ENCODE assay signal across 2 cellular contexts in the genomic region with DNA sequence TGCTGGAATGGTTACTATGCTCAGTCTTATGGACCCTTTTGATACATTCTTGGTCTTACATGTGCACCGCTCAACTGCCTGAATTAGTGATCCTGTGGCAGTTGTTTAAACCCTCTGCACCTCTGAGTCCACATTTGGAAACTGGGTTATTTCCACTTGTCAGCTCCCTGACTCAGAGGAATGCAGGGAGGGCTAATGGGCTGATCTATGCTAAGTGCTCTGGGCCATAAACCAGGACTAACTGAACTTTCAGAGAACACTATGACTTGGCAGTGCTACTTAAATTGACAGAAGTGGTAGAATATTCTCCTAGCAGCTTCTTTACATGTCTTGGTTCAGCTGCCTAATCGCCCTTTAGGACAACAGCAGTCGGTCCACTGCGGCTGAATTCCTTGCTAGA.
TF ChIP-seq lines count a peak whose summit lies in the region.

No MANE protein-coding gene starts in this region.

TF ChIP-seq in SK-N-SH treated with all-trans-retinoic acid at 6 μM for 48 hours, 23 proteins besides CTCF, POLR2A, EP300 and RAD21 (continued from another document):
- TF ChIP-seq, protein P1, sequence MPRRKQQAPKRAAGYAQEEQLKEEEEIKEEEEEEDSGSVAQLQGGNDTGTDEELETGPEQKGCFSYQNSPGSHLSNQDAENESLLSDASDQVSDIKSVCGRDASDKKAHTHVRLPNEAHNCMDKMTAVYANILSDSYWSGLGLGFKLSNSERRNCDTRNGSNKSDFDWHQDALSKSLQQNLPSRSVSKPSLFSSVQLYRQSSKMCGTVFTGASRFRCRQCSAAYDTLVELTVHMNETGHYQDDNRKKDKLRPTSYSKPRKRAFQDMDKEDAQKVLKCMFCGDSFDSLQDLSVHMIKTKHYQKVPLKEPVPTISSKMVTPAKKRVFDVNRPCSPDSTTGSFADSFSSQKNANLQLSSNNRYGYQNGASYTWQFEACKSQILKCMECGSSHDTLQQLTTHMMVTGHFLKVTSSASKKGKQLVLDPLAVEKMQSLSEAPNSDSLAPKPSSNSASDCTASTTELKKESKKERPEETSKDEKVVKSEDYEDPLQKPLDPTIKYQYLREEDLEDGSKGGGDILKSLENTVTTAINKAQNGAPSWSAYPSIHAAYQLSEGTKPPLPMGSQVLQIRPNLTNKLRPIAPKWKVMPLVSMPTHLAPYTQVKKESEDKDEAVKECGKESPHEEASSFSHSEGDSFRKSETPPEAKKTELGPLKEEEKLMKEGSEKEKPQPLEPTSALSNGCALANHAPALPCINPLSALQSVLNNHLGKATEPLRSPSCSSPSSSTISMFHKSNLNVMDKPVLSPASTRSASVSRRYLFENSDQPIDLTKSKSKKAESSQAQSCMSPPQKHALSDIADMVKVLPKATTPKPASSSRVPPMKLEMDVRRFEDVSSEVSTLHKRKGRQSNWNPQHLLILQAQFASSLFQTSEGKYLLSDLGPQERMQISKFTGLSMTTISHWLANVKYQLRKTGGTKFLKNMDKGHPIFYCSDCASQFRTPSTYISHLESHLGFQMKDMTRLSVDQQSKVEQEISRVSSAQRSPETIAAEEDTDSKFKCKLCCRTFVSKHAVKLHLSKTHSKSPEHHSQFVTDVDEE (CRISPR knock-in tag; IDR thresholded peaks at IDR 0.05) = no peak
- TF ChIP-seq, protein P2, sequence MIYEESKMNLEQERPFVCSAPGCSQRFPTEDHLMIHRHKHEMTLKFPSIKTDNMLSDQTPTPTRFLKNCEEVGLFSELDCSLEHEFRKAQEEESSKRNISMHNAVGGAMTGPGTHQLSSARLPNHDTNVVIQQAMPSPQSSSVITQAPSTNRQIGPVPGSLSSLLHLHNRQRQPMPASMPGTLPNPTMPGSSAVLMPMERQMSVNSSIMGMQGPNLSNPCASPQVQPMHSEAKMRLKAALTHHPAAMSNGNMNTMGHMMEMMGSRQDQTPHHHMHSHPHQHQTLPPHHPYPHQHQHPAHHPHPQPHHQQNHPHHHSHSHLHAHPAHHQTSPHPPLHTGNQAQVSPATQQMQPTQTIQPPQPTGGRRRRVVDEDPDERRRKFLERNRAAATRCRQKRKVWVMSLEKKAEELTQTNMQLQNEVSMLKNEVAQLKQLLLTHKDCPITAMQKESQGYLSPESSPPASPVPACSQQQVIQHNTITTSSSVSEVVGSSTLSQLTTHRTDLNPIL (CRISPR knock-in tag; IDR thresholded peaks at IDR 0.05; ENCODE audit: low read depth) = no peak

TF ChIP-seq in SK-N-SH, 30 proteins besides CTCF, POLR2A, EP300 and RAD21 (continued from another document):
- TF ChIP-seq, protein P3, sequence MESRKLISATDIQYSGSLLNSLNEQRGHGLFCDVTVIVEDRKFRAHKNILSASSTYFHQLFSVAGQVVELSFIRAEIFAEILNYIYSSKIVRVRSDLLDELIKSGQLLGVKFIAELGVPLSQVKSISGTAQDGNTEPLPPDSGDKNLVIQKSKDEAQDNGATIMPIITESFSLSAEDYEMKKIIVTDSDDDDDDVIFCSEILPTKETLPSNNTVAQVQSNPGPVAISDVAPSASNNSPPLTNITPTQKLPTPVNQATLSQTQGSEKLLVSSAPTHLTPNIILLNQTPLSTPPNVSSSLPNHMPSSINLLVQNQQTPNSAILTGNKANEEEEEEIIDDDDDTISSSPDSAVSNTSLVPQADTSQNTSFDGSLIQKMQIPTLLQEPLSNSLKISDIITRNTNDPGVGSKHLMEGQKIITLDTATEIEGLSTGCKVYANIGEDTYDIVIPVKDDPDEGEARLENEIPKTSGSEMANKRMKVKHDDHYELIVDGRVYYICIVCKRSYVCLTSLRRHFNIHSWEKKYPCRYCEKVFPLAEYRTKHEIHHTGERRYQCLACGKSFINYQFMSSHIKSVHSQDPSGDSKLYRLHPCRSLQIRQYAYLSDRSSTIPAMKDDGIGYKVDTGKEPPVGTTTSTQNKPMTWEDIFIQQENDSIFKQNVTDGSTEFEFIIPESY (IDR thresholded peaks at IDR 0.05; ENCODE audit: borderline replicate concordance, low read depth) = no peak
TF ChIP-seq in SK-N-SH: peak in this region for 0.
